In genomic region chrX:96382018-96382417, GRCh38 we compare ENCODE assay signal across 4 cellular contexts.
"Had no signal": no experiment of that assay in that cellular context is flagged by ENCODE, and none has a peak within 500 bp of the region (broad histone marks: within the 10 kb centered on the region; RNA-seq: fewer than 3 reads in every experiment).

No MANE protein-coding gene starts in this region.

- H2AFZ ChIP-seq: GM23248, GM23338 had no signal

- ATAC-seq: GM23338, HCT116 had no signal

- H3K4me3 ChIP-seq: GM23248, GM23338, HAP-1 had no signal

- H3K9ac ChIP-seq: GM23248 had no signal

- H3K4me2 ChIP-seq: GM23338 had no signal

- H3K27ac ChIP-seq: GM23248 had no signal

- H3K9me3 ChIP-seq: HAP-1 had no signal

- H3K36me3 ChIP-seq: HAP-1 had no signal
